Comparison of ENCODE assay signal across 8 cellular contexts in genomic region chr4:98260579-98261290, GRCh38.
A peak's percentile ranks its signal among the peaks of the same experiment; 100 is the strongest.
DNase-seq lines count a peak whose midpoint lies in the region; ATAC-seq, FAIRE-seq and TF ChIP-seq lines count a peak whose summit lies in the region.

No MANE protein-coding gene starts in this region.

- peak; percentile 92 for ATAC-seq in GM21825 (IDR thresholded peaks at IDR 0.05; ENCODE audit: unreplicated experiment)

- peaks cover 37% of the 10 kb centered on the region for H3K79me2 ChIP-seq in KMS-11 (ENCODE audit: insufficient read depth, low read depth)

- peak overlapping the region; percentile 93 for H3K27ac ChIP-seq in KMS-11

- H3K36me3 Mint-ChIP-seq in nephron (ENCODE audit: low read depth), result peaks cover 4% of the 10 kb centered on the region

- no peaks in the 10 kb centered on the region for H3K27me3 ChIP-seq in KMS-11 (ENCODE audit: insufficient read depth, low read depth)

- H3K27me3 Mint-ChIP-seq in nephron (ENCODE audit: low read depth), result no peaks in the 10 kb centered on the region

- peak overlapping the region; percentile 84 to 100 (median 100) for H3K27ac Mint-ChIP-seq in nephron

- no peak for FAIRE-seq in RCC 7860 (lab: Jason Lieb, UNC)

- TF ChIP-seq CTCF in KMS-11 (conservative IDR thresholded peaks at IDR 0.05; ENCODE audit: low read depth, low read length) (no peak), nephron (IDR thresholded peaks at IDR 0.05; ENCODE audit: unreplicated experiment in 3 of 3) (no peak)

- H3K4me3 ChIP-seq in KMS-11 (IDR thresholded peaks at IDR 0.05; ENCODE audit: insufficient read depth, low read depth, low read length), result no peak overlapping the region

- peak overlapping the region; percentile 75 for H2AFZ ChIP-seq in KMS-11 (ENCODE audit: low read depth)

- H3K4me1 Mint-ChIP-seq in nephron, result peaks cover 33% of the 10 kb centered on the region

- peak overlapping the region; percentile 57 for H3K4me2 ChIP-seq in KMS-11

- H3K9ac ChIP-seq in KMS-11, result peak overlapping the region; percentile 91

- H3K4me3 Mint-ChIP-seq in nephron, result peak overlapping the region; percentile 97 to 99 (median 97)

- no peaks in the 10 kb centered on the region for H3K36me3 ChIP-seq in KMS-11 (ENCODE audit: insufficient read depth)

- H4K20me1 ChIP-seq in KMS-11 (ENCODE audit: insufficient read depth), result no peaks in the 10 kb centered on the region

- DNase-seq in EL (peak; percentile 96), RCC 7860 (ENCODE audit: low spot score) (peak; percentile 85), fibroblast of peridontal ligament (ENCODE audit: extremely low read depth) (peak; percentile 93)
- peak; percentile 91 for DNase-seq in activated T-helper 9 cell treated with anti-CD3 and anti-CD28 coated beads, Interleukin-2, amount 50 U/mL, for 16 hours (ENCODE audit: low read depth)
- peak; percentile 93 for DNase-seq in stimulated activated naive CD4-positive, alpha-beta T cell treated with Interleukin-2 at 50 U/mL for 16 hours (lab: John Stamatoyannopoulos, UW)

- H3K9me3 Mint-ChIP-seq in nephron, result no peaks in the 10 kb centered on the region

- H3K4me1 ChIP-seq in KMS-11 (ENCODE audit: low read depth, poor library complexity, severe bottlenecking), result peaks cover 26% of the 10 kb centered on the region
